8 cellular contexts compared by ENCODE assay signal in genomic region chr16:28538733-28539596, GRCh38. TPM values are rescaled to one million over a fixed set of nuclear protein-coding genes. Genes with fewer than 3 reads are reported as not detected.
DNase-seq lines count a peak whose midpoint lies in the region; ATAC-seq and TF ChIP-seq lines count a peak whose summit lies in the region.

TSS of gene NUPR1 (minus strand) at chr16:28538974. CDS start at chr16:28538907, 67 bp downstream.

- H3K23ac ChIP-seq in IMR-90 (ENCODE audit: low read depth, low read length): peak within 1 kb of the TSS; percentile 77

- no peaks in the 10 kb centered on the region for H3K9me3 ChIP-seq in IMR-90 (ENCODE audit: control insufficient read depth, insufficient read depth, low read length)
- no peaks in the 10 kb centered on the region for H3K9me3 ChIP-seq in mammary epithelial cell (replicated peaks; ENCODE audit: insufficient read depth, low read length)

- H3K14ac ChIP-seq in IMR-90 (replicated peaks; ENCODE audit: low read depth, low read length): peak within 1 kb of the TSS; percentile 98

- CTCF ChIA-PET in IMR-90 (lab: Yijun Ruan, JAX): interaction anchor here (0.6 to 0.7 kb wide), 2 partner anchors 15 to 47 kb away, joined by 3 read pairs; partner anchors contain the start of genes CLN3 and SGF29
- CTCF ChIA-PET in mammary epithelial cell (lab: Charles Lee; ENCODE audit: low non-redundant PET): interaction anchor here (0.6 kb wide), 1 partner anchor 78 kb away, joined by 3 read pairs; no protein-coding TSS in a partner anchor

- H3K4ac ChIP-seq in IMR-90 (ENCODE audit: low read depth, low read length): peak within 1 kb of the TSS; percentile 97

- peak within 1 kb of the TSS; percentile 89 for H2BK120ac ChIP-seq in IMR-90 (ENCODE audit: low read depth, low read length)

- peak within 1 kb of the TSS; percentile 96 for H4K91ac ChIP-seq in IMR-90 (ENCODE audit: insufficient read depth, low read depth, low read length)

- dilution Hi-C loops in IMR-90 (cut with HindIII; ENCODE audit: low sequenced_read_pairs, unreplicated experiment) (no loop called here), mammary epithelial cell (cut with HindIII; ENCODE audit: low sequenced_read_pairs) (no loop called here)

- no TSS peak for BruUV-seq in IMR-90 (replicated peaks; lab: Mats Ljungman, UMichigan)
- BruUV-seq in mammary epithelial cell (replicated peaks; lab: Mats Ljungman, UMichigan): TSS peak; percentile 39

- peaks cover 16% of the 10 kb centered on the region for H3K79me2 ChIP-seq in mammary epithelial cell (ENCODE audit: insufficient read depth, low read length)

- H3K4me1 ChIP-seq in IMR-90 (ENCODE audit: control insufficient read depth, insufficient read depth, low read length): peaks cover 9% of the 10 kb centered on the region
- H3K4me1 ChIP-seq in mammary epithelial cell (ENCODE audit: insufficient read depth, low read length): peaks cover 18% of the 10 kb centered on the region

- TF ChIP-seq RAD21 in IMR-90 (IDR thresholded peaks at IDR 0.05; ENCODE audit: low read length): no peak

- peak within 1 kb of the TSS; percentile 80 for H3K4me2 ChIP-seq in IMR-90 (ENCODE audit: low read depth, low read length)
- peak within 1 kb of the TSS; percentile 81 for H3K4me2 ChIP-seq in mammary epithelial cell (ENCODE audit: insufficient read depth, low read depth, low read length)

- no peak for TF ChIP-seq CTCF in IMR-90 (conservative IDR thresholded peaks at IDR 0.05; ENCODE audit: low read depth, low read length)
- no peak for TF ChIP-seq CTCF in mammary epithelial cell (conservative IDR thresholded peaks at IDR 0.05 in 1 of 2, IDR thresholded peaks at IDR 0.05 in 1 of 2; ENCODE audit: extremely low read depth in 1 of 2, insufficient read depth in 1 of 2, low read depth in 1 of 2, low read length in 2 of 2)

- H3K18ac ChIP-seq in IMR-90 (ENCODE audit: low read depth, low read length): peak within 1 kb of the TSS; percentile 93

- peak; percentile 97 for DNase-seq in IMR-90
- DNase-seq in mammary epithelial cell: peak; percentile 87
- peak; percentile 98 for DNase-seq in stromal cell of bone marrow (ENCODE audit: low read depth)
- no peak for DNase-seq in KBM-7
- DNase-seq in NCI-H1417 treated with DMSO at 0.1 percent for 48 hours (lab: John Stamatoyannopoulos, UW): no peak
- DNase-seq in NCI-H69 (lab: John Stamatoyannopoulos, UW): no peak

- H3K56ac ChIP-seq in IMR-90 (ENCODE audit: extremely low read depth, insufficient read depth, low read length): peak within 1 kb of the TSS; percentile 93

- H4K5ac ChIP-seq in IMR-90 (ENCODE audit: low read depth, low read length): peak within 1 kb of the TSS; percentile 96

- H3K4me3 ChIP-seq in IMR-90 (ENCODE audit: insufficient read depth, low read depth, low read length): peak within 1 kb of the TSS; percentile 49
- peak within 1 kb of the TSS; percentile 60 to 77 (median 60) for H3K4me3 ChIP-seq in mammary epithelial cell (replicated peaks in 1 of 3; ENCODE audit: insufficient read depth in 1 of 3, low read depth in 2 of 3, low read length in 3 of 3)

- peak within 1 kb of the TSS; percentile 95 for H2AFZ ChIP-seq in IMR-90 (replicated peaks; ENCODE audit: low read length, poor library complexity)
- peak within 1 kb of the TSS; percentile 85 for H2AFZ ChIP-seq in mammary epithelial cell (ENCODE audit: low read depth, low read length)

- peak within 1 kb of the TSS; percentile 97 for H3K9ac ChIP-seq in IMR-90 (ENCODE audit: low read depth, low read length)
- peak within 1 kb of the TSS; percentile 73 for H3K9ac ChIP-seq in mammary epithelial cell (ENCODE audit: insufficient read depth, low read length)

- H3K27me3 ChIP-seq in IMR-90 (ENCODE audit: control insufficient read depth, insufficient read depth, low read length): no peaks in the 10 kb centered on the region
- no peaks in the 10 kb centered on the region for H3K27me3 ChIP-seq in mammary epithelial cell (ENCODE audit: insufficient read depth, low read length)
- H3K27me3 ChIP-seq in layer of hippocampus (ENCODE audit: control insufficient read depth, insufficient read depth, low read length): no peaks in the 10 kb centered on the region

- H3K36me3 ChIP-seq in IMR-90 (ENCODE audit: control insufficient read depth, insufficient read depth, low read length) (peaks cover 28% of the 10 kb centered on the region), mammary epithelial cell (ENCODE audit: insufficient read depth, low read length) (peaks cover 2% of the 10 kb centered on the region)

- peak within 1 kb of the TSS; percentile 78 for H2BK20ac ChIP-seq in IMR-90 (ENCODE audit: low read depth, low read length)

- H2AK9ac ChIP-seq in IMR-90 (replicated peaks; ENCODE audit: low read depth, low read length, poor library complexity): peak within 1 kb of the TSS; percentile 81

- H3K79me1 ChIP-seq in IMR-90 (ENCODE audit: low read depth in 1 of 2, low read length in 2 of 2): peaks cover 17 to 26% of the 10 kb centered on the region in 2 experiments

- H3K27ac ChIP-seq in IMR-90 (ENCODE audit: insufficient read depth, low read length) (peak within 1 kb of the TSS; percentile 95), mammary epithelial cell (ENCODE audit: insufficient read depth, low read depth, low read length) (peak within 1 kb of the TSS; percentile 65), layer of hippocampus (ENCODE audit: low read depth, low read length) (peak within 1 kb of the TSS; percentile 81)

- peaks cover 12% of the 10 kb centered on the region; the same call in 1 of the 2 replicates for H3K9me1 ChIP-seq in IMR-90 (ENCODE audit: insufficient read depth, low read length)

- H2AK5ac ChIP-seq in IMR-90 (ENCODE audit: low read depth, low read length): peak within 1 kb of the TSS; percentile 84

- 0% methylated on average over 2 of the region's 22 CpGs; no CpG with 5 or more reads in 1 of the 2 experiments for WGBS in IMR-90 (ENCODE audit: extremely low coverage in 2 of 2, insufficient read length in 1 of 2), 2 experiments
- 6% methylated on average over 13 of the region's 22 CpGs for WGBS in mammary epithelial cell (ENCODE audit: low coverage, missing lambda C conversion rate)

- ATAC-seq in IMR-90 (ENCODE audit: low read depth) (peak; percentile 91), HG03025 (IDR thresholded peaks at IDR 0.05; ENCODE audit: low FRiP score, unreplicated experiment) (no peak)

- H4K8ac ChIP-seq in IMR-90 (ENCODE audit: low read depth in 2 of 2, low read length in 2 of 2): peak within 1 kb of the TSS; percentile 93 to 96

- H4K20me1 ChIP-seq in IMR-90 (ENCODE audit: insufficient read depth, low read length) (no peaks in the 10 kb centered on the region; the same call in 1 of the 2 replicates), mammary epithelial cell (ENCODE audit: insufficient read depth, low read length) (no peaks in the 10 kb centered on the region)

- peak; percentile 88 for TF ChIP-seq POLR2A in IMR-90 (IDR thresholded peaks at IDR 0.05; ENCODE audit: low read depth, low read length)

- H2BK15ac ChIP-seq in IMR-90 (ENCODE audit: low read depth, low read length): peak within 1 kb of the TSS; percentile 99; the same call in 2 of the 3 replicates

- in situ Hi-C loops in IMR-90 (cut with MboI; ENCODE audit: low sequenced_read_pairs): no loop called here
- in situ Hi-C loops in mammary epithelial cell (cut with MboI; ENCODE audit: low sequenced_read_pairs in 2 of 2): loop anchor here in 1 of 2 donors (25.0 kb wide), 1 partner anchor 252 kb away; the partner anchor contains the start of gene SBK1
- in situ Hi-C loops in KBM-7 (cut with MboI; ENCODE audit: low pct_unique_long_range_greater_than_20kb, low sequenced_read_pairs): loop anchor here (25.0 kb wide), 1 partner anchor 398 kb away; the partner anchor contains the start of genes CD19 and RABEP2

- intact Hi-C loops in IMR-90 (cut with micrococcal nuclease) (loop anchor here (5.0 kb wide), 2 partner anchors 47 to 78 kb away; partner anchors contain the start of genes APOBR and CLN3), mammary epithelial cell (cut with micrococcal nuclease) (loop anchor here (5.0 kb wide), 1 partner anchor 47 kb away; the partner anchor contains the start of genes APOBR and CLN3)

- peak within 1 kb of the TSS; percentile 53 for H2BK5ac ChIP-seq in IMR-90 (ENCODE audit: low read depth, low read length, poor library complexity, severe bottlenecking)

- POLR2A ChIA-PET in IMR-90 (lab: Charles Lee; ENCODE audit: unreplicated experiment): interaction anchor here (0.8 to 1.0 kb wide), 2 partner anchors 18 to 46 kb away, joined by 3 to 7 read pairs; no protein-coding TSS in a partner anchor

TF ChIP-seq in IMR-90, 13 proteins besides CTCF, POLR2A, EP300 and RAD21:
- TF ChIP-seq CEBPB (IDR thresholded peaks at IDR 0.05; ENCODE audit: low read depth, low read length) (peak; percentile 99), USF2 (IDR thresholded peaks at IDR 0.05; ENCODE audit: low read depth, low read length) (peak; percentile 34; the same call in 1 of the 2 replicates), MAZ (IDR thresholded peaks at IDR 0.05; ENCODE audit: borderline replicate concordance, low read depth, low read length) (peak; percentile 66; the same call in 1 of the 2 replicates), SMC3 (IDR thresholded peaks at IDR 0.05; ENCODE audit: low read depth, low read length) (no peak), BHLHE40 (IDR thresholded peaks at IDR 0.05; ENCODE audit: low read depth, low read length) (peak; percentile 67; the same call in 1 of the 2 replicates), FOS (IDR thresholded peaks at IDR 0.05; ENCODE audit: low read depth, low read length) (no peak)
TF ChIP-seq in IMR-90: peak in this region for 4.

RNA-seq across cellular contexts. Expression of gene NUPR1, which starts in this region (rescaled TPM):
- 5.8 and 10.2 TPM in 2 replicates for total RNA-seq in IMR-90 (2012; rRNA removed)
- 27.9 and 29.8 TPM in 2 replicates for polyA plus RNA-seq in IMR-90 (2012; rRNA removed)
- 37.4 and 107 TPM in 2 replicates for polyA plus RNA-seq in IMR-90 (2012; cell fraction: cytosol; rRNA removed)
- polyA plus RNA-seq in IMR-90 (2012; cell fraction: nucleus; rRNA removed; ENCODE audit: low replicate concordance): 11.6 and 16.7 TPM in 2 replicates
- total RNA-seq in mammary epithelial cell: 100 to 1,000 TPM in 1 of 2 donors, 10 to 100 TPM in 1; 55.0 to 160 TPM
- 56.1 TPM for polyA plus RNA-seq in mammary epithelial cell
- polyA minus RNA-seq in mammary epithelial cell: 17.4 TPM

Comparison
In these comparisons a context has a peak if more than half of its experiments do, and no peak if none do; other contexts are left out.
1. DNase-seq: peak in IMR-90 (single experiment), mammary epithelial cell (single experiment) and stromal cell of bone marrow (single experiment); none in KBM-7 (single experiment), NCI-H1417 treated with DMSO at 0.1 percent for 48 hours (single experiment) and NCI-H69 (single experiment).
2. Peak in every context shown above with its lines, with median percentiles within 50 percentile points of each other: H3K27ac ChIP-seq.